In the genomic region with DNA sequence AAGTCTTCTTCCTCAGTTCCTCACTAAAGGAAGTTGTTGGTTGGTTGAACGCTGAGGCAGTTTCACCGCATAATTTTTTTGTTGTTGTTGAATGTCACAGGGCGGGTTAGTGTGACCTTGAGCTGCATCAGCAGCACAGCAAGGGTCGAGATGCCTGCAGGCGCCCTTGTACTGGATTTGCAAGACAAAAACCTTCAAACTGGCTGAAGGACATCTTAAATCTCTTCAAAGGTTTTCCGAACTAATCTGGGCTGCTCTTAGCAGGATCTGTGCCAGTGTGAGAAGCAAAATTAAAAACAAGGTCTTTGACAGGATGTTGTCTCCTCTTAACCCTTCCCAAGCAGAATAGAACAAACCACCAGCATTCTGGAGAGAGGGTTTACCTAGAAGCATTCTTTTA, we compare ENCODE assay signal across 8 cellular contexts. TPM values are rescaled to one million over a fixed set of nuclear protein-coding genes. Genes with fewer than 3 reads are reported as not detected.
DNase-seq lines count a peak whose midpoint lies in the region; ATAC-seq and FAIRE-seq lines count a peak whose summit lies in the region.

No MANE protein-coding gene starts in this region.

- H3K36me3 ChIP-seq in GM23248 (ENCODE audit: low read depth) = 0 out of 2 replicates have a peak, but pooled peaks cover 7% of the 10 kb centered on the region

- peak overlapping the region; percentile 57 for H3K9ac ChIP-seq in GM23248

- peaks cover 75% of the 10 kb centered on the region for H3K4me1 ChIP-seq in GM23248 (ENCODE audit: insufficient read depth)

- H3K4me3 ChIP-seq in GM23248 = peak overlapping the region; percentile 60

- peak overlapping the region; percentile 82 for H3K4me2 ChIP-seq in GM23248 (ENCODE audit: unreplicated experiment)

- no peaks in the 10 kb centered on the region for H4K20me1 ChIP-seq in GM23248 (ENCODE audit: insufficient read depth)

- H3K9me3 Mint-ChIP-seq in activated CD8-positive, alpha-beta T cell treated with anti-CD3 and anti-CD28 coated beads, Interleukin-2, amount 10 ng/mL, durations not matched to agents 7 days and 5 days (ENCODE audit: insufficient read depth) = no peaks in the 10 kb centered on the region

- H3K36me3 Mint-ChIP-seq in activated CD8-positive, alpha-beta T cell treated with anti-CD3 and anti-CD28 coated beads, Interleukin-2, amount 10 ng/mL, durations not matched to agents 7 days and 5 days (ENCODE audit: low read depth) = peaks cover 15% of the 10 kb centered on the region

- POLR2A ChIA-PET in activated CD8-positive, alpha-beta T cell treated with anti-CD3 and anti-CD28 coated beads, Interleukin-2, amount 10 ng/mL, durations not matched to agents 7 days and 5 days (lab: Charles Lee) = interaction anchor here (0.7 to 2.3 kb wide), 2 partner anchors 60 to 528 kb away, joined by 3 to 12 read pairs; a partner anchor contains a TSS

- 7% methylated on average over 6 of the region's 6 CpGs for WGBS in GM23248 (ENCODE audit: low coverage in 1 of 2, low lambda C conversion rate in 2 of 2, missing lambda C conversion rate in 2 of 2), 2 experiments

- H2AFZ ChIP-seq in GM23248 = peak overlapping the region; percentile 25; the same call in 1 of the 2 replicates

- H3K27ac ChIP-seq in GM23248 = peak overlapping the region; percentile 62

- H3K4me1 Mint-ChIP-seq in activated CD8-positive, alpha-beta T cell treated with anti-CD3 and anti-CD28 coated beads, Interleukin-2, amount 10 ng/mL, durations not matched to agents 7 days and 5 days (ENCODE audit: low read depth) = peaks cover 42% of the 10 kb centered on the region

- peak; percentile 68 for ATAC-seq in activated CD8-positive, alpha-beta T cell treated with anti-CD3 and anti-CD28 coated beads, Interleukin-2, amount 10 ng/mL, durations not matched to agents 7 days and 5 days
- ATAC-seq in left cardiac atrium (peak; percentile 30 to 43), GM21381 (IDR thresholded peaks at IDR 0.05; ENCODE audit: unreplicated experiment) (no peak)

- H3K27ac Mint-ChIP-seq in activated CD8-positive, alpha-beta T cell treated with anti-CD3 and anti-CD28 coated beads, Interleukin-2, amount 10 ng/mL, durations not matched to agents 7 days and 5 days = peak overlapping the region; percentile 70

- peak; percentile 40 for DNase-seq in GM23248
- peak; percentile 53 for DNase-seq in activated CD8-positive, alpha-beta T cell treated with anti-CD3 and anti-CD28 coated beads, Interleukin-2, amount 10 ng/mL, durations not matched to agents 7 days and 5 days
- DNase-seq in left cardiac atrium = no peak
- DNase-seq in putamen (ENCODE audit: low spot score) = peak; percentile 2
- DNase-seq in 8988T = no peak
- DNase-seq in UCSD-AML1 (lab: John Stamatoyannopoulos, UW; ENCODE audit: unreplicated experiment) = no peak
- no peak for DNase-seq in GM19239 (ENCODE audit: insufficient read length, low spot score)

- CTCF ChIA-PET in activated CD8-positive, alpha-beta T cell treated with anti-CD3 and anti-CD28 coated beads, Interleukin-2, amount 10 ng/mL, durations not matched to agents 7 days and 5 days (lab: Charles Lee) = interaction anchor here (1.0 kb wide), 2 partner anchors 33 to 60 kb away, joined by 3 read pairs; no protein-coding TSS in a partner anchor

- intact Hi-C loops in left cardiac atrium (cut with DNase I) = no loop called here

- H3K4me3 Mint-ChIP-seq in activated CD8-positive, alpha-beta T cell treated with anti-CD3 and anti-CD28 coated beads, Interleukin-2, amount 10 ng/mL, durations not matched to agents 7 days and 5 days = peak overlapping the region; percentile 37

- no peaks in the 10 kb centered on the region for H3K27me3 Mint-ChIP-seq in activated CD8-positive, alpha-beta T cell treated with anti-CD3 and anti-CD28 coated beads, Interleukin-2, amount 10 ng/mL, durations not matched to agents 7 days and 5 days (ENCODE audit: low read depth)

- in situ Hi-C loops in GM23248 (cut with MboI) = no loop called here

- H3F3A ChIP-seq in GM23248 (ENCODE audit: insufficient read depth) = peaks cover 56% of the 10 kb centered on the region

- peaks cover 99% of the 10 kb centered on the region for H3K79me2 ChIP-seq in GM23248 (ENCODE audit: insufficient read depth)

- H3K9me3 ChIP-seq in GM23248 (ENCODE audit: low read depth) = no peaks in the 10 kb centered on the region

- no peaks in the 10 kb centered on the region for H3K9me2 ChIP-seq in GM23248 (ENCODE audit: insufficient read depth)

- FAIRE-seq in GM19239 (lab: Jason Lieb, UNC) = no peak

- no peaks in the 10 kb centered on the region for H3K27me3 ChIP-seq in GM23248 (replicated peaks; ENCODE audit: insufficient read depth)

RNA-seq across cellular contexts. Expression of a gene that starts 59.4 kb away (rescaled TPM):
- 31.2 and 31.9 TPM in 2 replicates for total RNA-seq in GM23248 (2014; rRNA removed; shearing (Covaris generic))
- polyA plus RNA-seq in GM23248 (2016; fragmentation: Nextera tagmentation; extraction: Ambion mirVana) = 12.5 and 13.1 TPM in 2 replicates
- total RNA-seq in activated CD8-positive, alpha-beta T cell treated with anti-CD3 and anti-CD28 coated beads, Interleukin-2, amount 10 ng/mL, durations not matched to agents 7 days and 5 days = 10 to 100 TPM; 18.9 to 20.1 TPM
- 10 to 100 TPM; 30.1 to 36.4 TPM for total RNA-seq in left cardiac atrium

Comparison
In these comparisons a context has a peak if more than half of its experiments do, and no peak if none do; other contexts are left out.
1. DNase-seq: peak in GM23248 (single experiment), activated CD8-positive, alpha-beta T cell treated with anti-CD3 and anti-CD28 coated beads, Interleukin-2, amount 10 ng/mL, durations not matched to agents 7 days and 5 days (single experiment) and putamen (single experiment); none in left cardiac atrium (single experiment), 8988T (single experiment), UCSD-AML1 (single experiment) and GM19239 (single experiment).